In the genomic region with DNA sequence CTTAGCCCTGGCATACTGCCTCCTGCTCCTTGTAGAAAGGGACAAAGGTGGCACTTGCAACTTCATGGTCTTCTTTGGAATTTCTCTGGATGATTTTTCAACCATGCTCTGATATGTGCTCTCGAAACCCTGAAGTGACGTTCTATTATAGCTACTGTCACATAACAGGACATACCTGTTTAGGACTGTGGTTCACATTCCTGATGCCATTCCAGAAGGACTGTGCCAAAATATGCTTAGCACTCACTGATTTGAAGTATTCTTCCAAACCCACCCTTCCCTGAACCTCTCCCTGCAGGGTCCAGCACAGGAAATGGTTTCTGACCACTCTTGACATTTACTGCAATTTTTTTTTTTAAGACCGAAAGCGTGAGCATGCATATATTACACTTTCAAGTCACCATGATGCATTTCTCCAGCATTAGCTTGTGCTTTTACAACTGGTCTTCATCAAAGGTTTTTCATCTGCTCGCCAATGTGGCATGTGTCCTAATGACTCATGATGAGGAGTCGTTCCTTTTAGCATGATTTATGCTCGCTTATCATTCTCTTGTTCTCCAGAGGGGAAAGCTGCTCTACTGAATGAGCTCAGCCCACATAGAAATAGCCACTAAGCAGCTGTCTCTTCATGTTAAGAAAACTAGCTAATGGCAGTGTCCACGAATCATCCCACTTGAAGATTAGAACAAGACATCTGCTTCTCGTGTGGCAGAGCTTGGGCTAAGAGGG, we compare ENCODE assay signal across 14 cellular contexts.
DNase-seq lines count a peak whose midpoint lies in the region; ATAC-seq and TF ChIP-seq lines count a peak whose summit lies in the region.
"Had no signal": no experiment of that assay in that cellular context is flagged by ENCODE, and none has a peak within 500 bp of the region (broad histone marks: within the 10 kb centered on the region; RNA-seq: fewer than 3 reads in every experiment).

No MANE protein-coding gene starts in this region.

- H3K27me3 Mint-ChIP-seq in osteocyte (ENCODE audit: unreplicated experiment) = no peaks in the 10 kb centered on the region
- H3K27me3 Mint-ChIP-seq: stimulated activated naive CD8-positive, alpha-beta T cell treated with anti-CD3 and anti-CD28 coated beads, Interleukin-15, Interleukin-2, amounts not matched to agents 100 ng/mL and 50 ng/mL, for 24 hours had no signal

- H3K36me3 Mint-ChIP-seq in osteocyte (ENCODE audit: unreplicated experiment) = peaks cover 4% of the 10 kb centered on the region

- H3K36me3 ChIP-seq in RWPE2 (ENCODE audit: low read depth) = no peaks in the 10 kb centered on the region
- H3K36me3 ChIP-seq: colonic mucosa, lower lobe of right lung had no signal

- H3K27ac Mint-ChIP-seq in osteocyte (ENCODE audit: unreplicated experiment) = peak overlapping the region; percentile 80
- H3K27ac Mint-ChIP-seq: activated CD8-positive, alpha-beta T cell treated with anti-CD3 and anti-CD28 coated beads for 36 hours; stimulated activated naive CD8-positive, alpha-beta T cell treated with anti-CD3 and anti-CD28 coated beads, Interleukin-15, Interleukin-2, amounts not matched to agents 100 ng/mL and 50 ng/mL, for 24 hours had no signal

- no peaks in the 10 kb centered on the region for H3K9me3 Mint-ChIP-seq in osteocyte (ENCODE audit: unreplicated experiment)

- H3K9me3 ChIP-seq in RWPE2 (ENCODE audit: severe bottlenecking) = no peaks in the 10 kb centered on the region
- H3K9me3 ChIP-seq: colonic mucosa, lower lobe of right lung had no signal

- H3K4me1 ChIP-seq in RWPE2 (ENCODE audit: insufficient read depth, poor library complexity, severe bottlenecking) = peaks cover 15% of the 10 kb centered on the region
- H3K4me1 ChIP-seq: colonic mucosa, lower lobe of right lung had no signal

- peaks cover 29% of the 10 kb centered on the region for H3K4me1 Mint-ChIP-seq in osteocyte (ENCODE audit: unreplicated experiment)

- TF ChIP-seq CTCF in RWPE2 (IDR thresholded peaks at IDR 0.05; ENCODE audit: poor library complexity, severe bottlenecking) = no peak
- TF ChIP-seq CTCF in fibroblast of mammary gland (conservative IDR thresholded peaks at IDR 0.05; ENCODE audit: control insufficient read depth, insufficient read depth, low read depth, low read length) = no peak
- TF ChIP-seq CTCF in osteocyte (IDR thresholded peaks at IDR 0.05) = no peak

- H3K4me3 Mint-ChIP-seq in osteocyte (ENCODE audit: unreplicated experiment) = no peak overlapping the region
- H3K4me3 Mint-ChIP-seq: activated CD8-positive, alpha-beta T cell treated with anti-CD3 and anti-CD28 coated beads for 36 hours; stimulated activated naive CD8-positive, alpha-beta T cell treated with anti-CD3 and anti-CD28 coated beads, Interleukin-15, Interleukin-2, amounts not matched to agents 100 ng/mL and 50 ng/mL, for 24 hours had no signal

- H3K27me3 ChIP-seq in RWPE2 (ENCODE audit: insufficient read depth, poor library complexity, severe bottlenecking) = no peaks in the 10 kb centered on the region
- H3K27me3 ChIP-seq: colonic mucosa had no signal

- peak overlapping the region; percentile 81 for H3K27ac ChIP-seq in RWPE2 (ENCODE audit: poor library complexity, severe bottlenecking)
- H3K27ac ChIP-seq: colonic mucosa, lower lobe of right lung had no signal

- H3K4me3 ChIP-seq in RWPE2 (ENCODE audit: severe bottlenecking) = no peak overlapping the region
- H3K4me3 ChIP-seq in fibroblast of mammary gland (ENCODE audit: control insufficient read depth, low read depth, low read length) = no peak overlapping the region
- H3K4me3 ChIP-seq: colonic mucosa, lower lobe of right lung had no signal

- DNase-seq in Daoy (ENCODE audit: low read depth) (peak; percentile 91), RWPE2 (ENCODE audit: low spot score) (no peak), fibroblast of mammary gland (ENCODE audit: low read depth) (peak; percentile 100), osteocyte (ENCODE audit: extremely low spot score, unreplicated experiment) (no peak), NCI-H146 treated with DMSO at 0.1 percent for 48 hours (lab: John Stamatoyannopoulos, UW; ENCODE audit: unreplicated experiment) (no peak), activated gamma-delta T cell (lab: John Stamatoyannopoulos, UW) (no peak), mucosa of gallbladder (ENCODE audit: low spot score) (no peak)
- no peak for DNase-seq in activated CD4-positive, alpha-beta T cell treated with anti-CD3 and anti-CD28 coated beads, Interleukin-2, amount 50 U/mL, for 4 hours
- DNase-seq: activated CD8-positive, alpha-beta T cell treated with anti-CD3 and anti-CD28 coated beads for 36 hours; colonic mucosa; lower lobe of right lung; NCI-H1105; small intestine had no signal

- ATAC-seq in RWPE2 (ENCODE audit: low read depth) = peak; percentile 80
- ATAC-seq: activated CD8-positive, alpha-beta T cell treated with anti-CD3 and anti-CD28 coated beads for 36 hours had no signal

Comparison
In these comparisons a context has a peak if more than half of its experiments do, and no peak if none do; other contexts are left out.
1. DNase-seq: peak in Daoy (single experiment) and fibroblast of mammary gland (single experiment); none in RWPE2 (single experiment), osteocyte (single experiment), NCI-H146 treated with DMSO at 0.1 percent for 48 hours (single experiment), activated gamma-delta T cell (single experiment), mucosa of gallbladder (single experiment) and activated CD4-positive, alpha-beta T cell treated with anti-CD3 and anti-CD28 coated beads, Interleukin-2, amount 50 U/mL, for 4 hours (0 of 2).